Comparison of ENCODE assay signal across 1 cellular context in the genomic region with DNA sequence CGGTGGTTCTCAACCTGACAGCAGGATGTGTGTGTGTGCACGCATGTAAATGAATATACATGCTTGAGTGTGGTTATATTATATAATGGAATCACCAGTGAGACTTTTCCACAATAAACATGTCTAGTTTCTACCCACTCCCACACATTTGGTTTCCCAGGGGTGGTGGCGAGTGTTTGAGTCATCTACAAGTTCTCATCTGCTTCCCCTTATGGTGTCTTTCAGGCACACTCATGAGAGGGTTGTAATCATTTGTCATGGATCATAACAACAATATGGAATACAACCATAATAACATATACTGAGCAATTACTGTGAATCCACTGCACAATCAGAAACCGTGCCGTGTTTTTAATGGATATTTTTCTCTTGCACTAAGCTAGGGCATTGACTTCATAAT.
TF ChIP-seq lines count a peak whose summit lies in the region.

No MANE protein-coding gene starts in this region.

TF ChIP-seq in IMR-90, 13 proteins besides CTCF, POLR2A, EP300 and RAD21:
- TF ChIP-seq, protein P1, sequence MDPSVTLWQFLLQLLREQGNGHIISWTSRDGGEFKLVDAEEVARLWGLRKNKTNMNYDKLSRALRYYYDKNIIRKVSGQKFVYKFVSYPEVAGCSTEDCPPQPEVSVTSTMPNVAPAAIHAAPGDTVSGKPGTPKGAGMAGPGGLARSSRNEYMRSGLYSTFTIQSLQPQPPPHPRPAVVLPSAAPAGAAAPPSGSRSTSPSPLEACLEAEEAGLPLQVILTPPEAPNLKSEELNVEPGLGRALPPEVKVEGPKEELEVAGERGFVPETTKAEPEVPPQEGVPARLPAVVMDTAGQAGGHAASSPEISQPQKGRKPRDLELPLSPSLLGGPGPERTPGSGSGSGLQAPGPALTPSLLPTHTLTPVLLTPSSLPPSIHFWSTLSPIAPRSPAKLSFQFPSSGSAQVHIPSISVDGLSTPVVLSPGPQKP (IDR thresholded peaks at IDR 0.05; ENCODE audit: borderline replicate concordance, low read depth, low read length) = no peak
- TF ChIP-seq MXI1 (IDR thresholded peaks at IDR 0.05; ENCODE audit: borderline replicate concordance, low read depth, low read length) = no peak
- no peak for TF ChIP-seq RCOR1 (IDR thresholded peaks at IDR 0.05; ENCODE audit: insufficient replicate concordance, low read length)
- TF ChIP-seq MAFK (IDR thresholded peaks at IDR 0.05; ENCODE audit: low read depth, low read length) = no peak
- TF ChIP-seq CEBPB (IDR thresholded peaks at IDR 0.05; ENCODE audit: low read depth, low read length) = 0 out of 2 replicates have a peak, but pooled peaks have one; percentile 21
- TF ChIP-seq SMC3 (IDR thresholded peaks at IDR 0.05; ENCODE audit: low read depth, low read length) = no peak
